9 cellular contexts compared by ENCODE assay signal in the genomic region with DNA sequence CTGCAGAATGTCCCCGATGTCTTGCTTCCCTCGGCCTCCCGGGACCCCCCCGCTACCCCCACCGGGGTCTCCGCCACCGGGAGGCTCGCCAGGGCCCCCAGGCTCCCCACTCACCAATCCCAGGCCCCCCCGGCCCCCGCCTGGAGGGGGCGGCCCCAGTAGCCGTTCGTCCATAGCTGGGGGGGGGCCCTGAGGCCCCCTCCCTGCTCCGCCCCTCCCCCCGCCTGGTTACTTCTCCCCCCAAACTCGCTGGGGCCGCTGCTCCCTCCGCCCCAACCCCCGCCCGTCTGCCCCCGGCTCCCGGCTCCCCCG. TPM values are rescaled to one million over a fixed set of nuclear protein-coding genes. Genes with fewer than 3 reads are reported as not detected.
DNase-seq lines count a peak whose midpoint lies in the region; ATAC-seq, FAIRE-seq and TF ChIP-seq lines count a peak whose summit lies in the region.
"Had no signal": no experiment of that assay in that cellular context is flagged by ENCODE, and none has a peak within 500 bp of the region (broad histone marks: within the 10 kb centered on the region; RNA-seq: fewer than 3 reads in every experiment).

No MANE protein-coding gene starts in this region.

- H3F3A ChIP-seq in OCI-LY1 (ENCODE audit: insufficient read depth, low read length): 0 out of 2 replicates have a peak, but pooled peaks cover 3% of the 10 kb centered on the region

- H3K36me3 Mint-ChIP-seq in naive thymus-derived CD4-positive, alpha-beta T cell: peaks cover 17 to 47% (median 35%) of the 10 kb centered on the region in 5 donors

- H3K27ac Mint-ChIP-seq in naive thymus-derived CD4-positive, alpha-beta T cell: peak overlapping the region; percentile 80 to 97 (median 92)

- no peaks in the 10 kb centered on the region for H3K9me2 ChIP-seq in OCI-LY1 (ENCODE audit: low read depth, low read length)

- no peak overlapping the region for H4K91ac ChIP-seq in H1 (replicated peaks; ENCODE audit: insufficient read length, low read length)

- no peak for ATAC-seq in naive thymus-derived CD4-positive, alpha-beta T cell
- ATAC-seq in HG02973 (IDR thresholded peaks at IDR 0.05; ENCODE audit: unreplicated experiment): no peak

- TF ChIP-seq CTCF in AG10803 (conservative IDR thresholded peaks at IDR 0.05; ENCODE audit: low read length): no peak
- no peak for TF ChIP-seq CTCF in OCI-LY1 (IDR thresholded peaks at IDR 0.05; ENCODE audit: low read length)
- no peak for TF ChIP-seq CTCF in H1 (IDR thresholded peaks at IDR 0.05; ENCODE audit: control extremely low read depth in 1 of 3, insufficient read depth in 1 of 3, low read depth in 1 of 3, low read length in 3 of 3)
- no peak for TF ChIP-seq CTCF in GM20000 (IDR thresholded peaks at IDR 0.05; ENCODE audit: extremely low read depth, missing control alignments)

- TF ChIP-seq EP300 in H1 (IDR thresholded peaks at IDR 0.05; ENCODE audit: borderline replicate concordance in 1 of 2, low read depth in 2 of 2, low read length in 2 of 2): no peak

- CTCF ChIA-PET in H1 (lab: Charles Lee; ENCODE audit: partially characterized antibody): interaction anchor here (0.6 to 2.5 kb wide), 9 partner anchors 8 to 98 kb away, joined by 3 to 12 read pairs (median 5); a partner anchor contains a TSS
- CTCF ChIA-PET in naive thymus-derived CD4-positive, alpha-beta T cell (lab: Charles Lee): no interaction called here

- no peaks in the 10 kb centered on the region for H3K27me3 Mint-ChIP-seq in naive thymus-derived CD4-positive, alpha-beta T cell

- no CpG with 5 or more reads among the region's 23 CpGs for whole genome bisulfite sequencing in H1 (ENCODE audit: extremely low coverage in 1 of 2, insufficient coverage in 1 of 2, insufficient read length in 1 of 2, insufficient replicate concordance in 2 of 2, low coverage in 1 of 2, low lambda C conversion rate in 2 of 2, missing lambda C conversion rate in 1 of 2), 2 experiments

- POLR2A ChIA-PET in H1 (lab: Charles Lee; ENCODE audit: partially characterized antibody): interaction anchor here (0.6 to 13.3 kb wide), 8 partner anchors 10 to 54 kb away, joined by 3 to 194 read pairs (median 4); a partner anchor contains a TSS
- POLR2A ChIA-PET in naive thymus-derived CD4-positive, alpha-beta T cell (lab: Charles Lee): interaction anchor here (0.8 to 10.6 kb wide), 7 partner anchors 8 to 655 kb away, joined by 3 to 259 read pairs (median 7); a partner anchor contains a TSS

- H4K8ac ChIP-seq in H1 (ENCODE audit: extremely low read depth, insufficient read depth, low read length): no peak overlapping the region; the same call in 1 of the 2 replicates

- peak overlapping the region; percentile 90 to 100 (median 98) for H3K4me3 Mint-ChIP-seq in naive thymus-derived CD4-positive, alpha-beta T cell

- no peaks in the 10 kb centered on the region for H3K9me3 ChIP-seq in OCI-LY1 (ENCODE audit: low read length)
- H3K9me3 ChIP-seq in H1 (ENCODE audit: insufficient read depth in 2 of 2, low read depth in 1 of 2, low read length in 1 of 2): no peaks in the 10 kb centered on the region
- no peaks in the 10 kb centered on the region for H3K9me3 ChIP-seq in naive thymus-derived CD4-positive, alpha-beta T cell (ENCODE audit: control insufficient read depth in 2 of 3, low read length in 3 of 3)

- intact Hi-C loops in naive thymus-derived CD4-positive, alpha-beta T cell (cut with micrococcal nuclease): loop anchor here (1.0 to 10.0 kb wide), 10 partner anchors 11 to 1225 kb away; a partner anchor contains a TSS

- H3K56ac ChIP-seq in H1 (replicated peaks; ENCODE audit: insufficient read length, low read depth, low read length): no peak overlapping the region

- H3K79me2 ChIP-seq in OCI-LY1 (ENCODE audit: insufficient read depth, low read length) (no peaks in the 10 kb centered on the region), H1 (ENCODE audit: control insufficient read depth in 1 of 2, insufficient read depth in 2 of 2, low read length in 2 of 2) (peaks cover 0 to 13% of the 10 kb centered on the region in 2 experiments; a peak in 2 of 4 replicates)

- H4K5ac ChIP-seq in H1 (ENCODE audit: insufficient read length, low read depth, low read length): no peak overlapping the region

- no peaks in the 10 kb centered on the region for H3K27me3 ChIP-seq in OCI-LY1 (ENCODE audit: insufficient read depth, low read length)
- no peaks in the 10 kb centered on the region for H3K27me3 ChIP-seq in H1 (replicated peaks in 1 of 4; ENCODE audit: control insufficient read depth in 3 of 4, extremely low read depth in 1 of 4, insufficient read depth in 3 of 4, low read length in 3 of 4)
- H3K27me3 ChIP-seq in naive thymus-derived CD4-positive, alpha-beta T cell (ENCODE audit: control insufficient read depth in 2 of 2, insufficient read depth in 2 of 2, low read length in 2 of 2): no peaks in the 10 kb centered on the region

- H2AK5ac ChIP-seq in H1 (ENCODE audit: low read depth, low read length): no peak overlapping the region

- no peak for DNase-seq in AG10803 (ENCODE audit: low read depth)
- no peak for DNase-seq in H1 (ENCODE audit: low read depth in 1 of 2, low spot score in 2 of 2)
- no peak for DNase-seq in naive thymus-derived CD4-positive, alpha-beta T cell
- no peak for DNase-seq in NCI-H1048 (lab: John Stamatoyannopoulos, UW)
- DNase-seq in GM20000 (ENCODE audit: low spot score): no peak
- DNase-seq in central memory CD4-positive, alpha-beta T cell: no peak

- no peak overlapping the region for H3K18ac ChIP-seq in H1 (ENCODE audit: extremely low read depth, low read length)

- peaks cover 47 to 57% (median 52%) of the 10 kb centered on the region in 7 donors for H3K4me1 Mint-ChIP-seq in naive thymus-derived CD4-positive, alpha-beta T cell

- H3K23ac ChIP-seq in H1 (ENCODE audit: insufficient read length): no peak overlapping the region

- FAIRE-seq in H1 (lab: Jason Lieb, UNC): no peak
- FAIRE-seq: TTC549 had no signal

- no peak for TF ChIP-seq RAD21 in H1 (IDR thresholded peaks at IDR 0.05 in 1 of 2, conservative IDR thresholded peaks at IDR 0.05 in 1 of 2; ENCODE audit: low read depth in 2 of 2, low read length in 2 of 2)

- H3K14ac ChIP-seq in H1 (ENCODE audit: insufficient read length): no peak overlapping the region

- H3K27ac ChIP-seq in OCI-LY1 (ENCODE audit: low read depth, low read length, poor library complexity, severe bottlenecking) (peak overlapping the region; percentile 88), H1 (ENCODE audit: low read depth, low read length) (no peak overlapping the region; the same call in 1 of the 2 replicates)
- peak overlapping the region; percentile 97 for H3K27ac ChIP-seq in naive thymus-derived CD4-positive, alpha-beta T cell (ENCODE audit: low read depth, low read length)

- no peak overlapping the region for H3K4ac ChIP-seq in H1 (replicated peaks; ENCODE audit: insufficient read length, low read depth, low read length)

- no peak overlapping the region for H2BK20ac ChIP-seq in H1 (ENCODE audit: low read length)

- no peaks in the 10 kb centered on the region for H3K9me3 Mint-ChIP-seq in naive thymus-derived CD4-positive, alpha-beta T cell

- no peak for TF ChIP-seq POLR2A in H1 (IDR thresholded peaks at IDR 0.05; ENCODE audit: control extremely low read depth in 1 of 2, low read depth in 2 of 2, low read length in 2 of 2)

- peaks cover 2% of the 10 kb centered on the region; the same call in 1 of the 2 replicates for H3K79me1 ChIP-seq in H1 (ENCODE audit: low read depth, low read length)

- H3K4me2 ChIP-seq in OCI-LY1 (ENCODE audit: low read length): peak overlapping the region; percentile 86
- peak overlapping the region; percentile 81 to 90 for H3K4me2 ChIP-seq in H1 (ENCODE audit: insufficient read depth in 1 of 2, low read depth in 2 of 2, low read length in 2 of 2)

- H4K20me1 ChIP-seq in OCI-LY1 (ENCODE audit: insufficient read depth, low read length): no peaks in the 10 kb centered on the region
- H4K20me1 ChIP-seq in H1 (replicated peaks in 1 of 2; ENCODE audit: control insufficient read depth in 1 of 2, insufficient read depth in 2 of 2, low read length in 2 of 2): peaks cover 0 to 3% of the 10 kb centered on the region in 2 experiments

- H3K23me2 ChIP-seq in H1 (ENCODE audit: low read depth, low read length): peaks cover 5% of the 10 kb centered on the region

- H3K4me3 ChIP-seq in AG10803 (ENCODE audit: low read length) (peak overlapping the region; percentile 79), OCI-LY1 (ENCODE audit: low read depth, low read length, poor library complexity, severe bottlenecking) (peak overlapping the region; percentile 73), H1 (ENCODE audit: extremely low read depth in 1 of 4, insufficient read depth in 2 of 4, low read depth in 3 of 4, low read length in 4 of 4) (peak overlapping the region; percentile 30 to 87 (median 64))
- H3K4me3 ChIP-seq in naive thymus-derived CD4-positive, alpha-beta T cell (ENCODE audit: low read length): peak overlapping the region; percentile 94

- H3K9ac ChIP-seq in OCI-LY1 (ENCODE audit: low read length) (peak overlapping the region; percentile 86), H1 (replicated peaks in 1 of 4; ENCODE audit: extremely low read depth in 1 of 4, low read depth in 3 of 4, low read length in 3 of 4) (peak overlapping the region in 3 of 4 experiments; percentile 20 to 80 (median 44); a peak in 3 of 7 replicates)

- no peak overlapping the region for H2BK15ac ChIP-seq in H1 (ENCODE audit: low read length)

- H2BK12ac ChIP-seq in H1 (ENCODE audit: low read depth, low read length): no peak overlapping the region

- H3K36me3 ChIP-seq in OCI-LY1 (ENCODE audit: insufficient read depth, low read length): peaks cover 23% of the 10 kb centered on the region; the same call in 1 of the 2 replicates
- peaks cover 2 to 18% (median 14%) of the 10 kb centered on the region in 4 experiments; a peak in 7 of 8 replicates for H3K36me3 ChIP-seq in H1 (ENCODE audit: control insufficient read depth in 2 of 4, insufficient read depth in 4 of 4, low read length in 3 of 4)
- H3K36me3 ChIP-seq in naive thymus-derived CD4-positive, alpha-beta T cell (ENCODE audit: control insufficient read depth in 2 of 3, insufficient read depth in 3 of 3, low read length in 3 of 3): peaks cover 10 to 51% (median 15%) of the 10 kb centered on the region in 3 experiments

- H2AFZ ChIP-seq in OCI-LY1 (ENCODE audit: low read length): no peak overlapping the region
- H2AFZ ChIP-seq in H1 (ENCODE audit: low read length): no peak overlapping the region

- H2BK5ac ChIP-seq in H1 (ENCODE audit: low read depth, low read length): no peak overlapping the region

- no peak overlapping the region for H2BK120ac ChIP-seq in H1 (replicated peaks; ENCODE audit: low read depth, low read length)

- H3K4me1 ChIP-seq in OCI-LY1 (ENCODE audit: insufficient read depth, low read length, severe bottlenecking) (peaks cover 44% of the 10 kb centered on the region), H1 (replicated peaks in 1 of 4; ENCODE audit: control insufficient read depth in 3 of 4, insufficient read depth in 4 of 4, low read length in 3 of 4) (peaks cover 3 to 31% (median 16%) of the 10 kb centered on the region in 4 experiments)
- peaks cover 32 to 40% of the 10 kb centered on the region in 2 donors for H3K4me1 ChIP-seq in naive thymus-derived CD4-positive, alpha-beta T cell (ENCODE audit: control insufficient read depth in 2 of 2, insufficient read depth in 2 of 2, low read length in 2 of 2)

RNA-seq across cellular contexts. Expression of a gene that starts 0.3 kb away (rescaled TPM):
- 130 and 133 TPM in 2 replicates for total RNA-seq in H1 (2021; fragmentation: NEBNext Ultra II Directional; extraction: Animal tissue kit (Norgen Biotek cat#: 25700))
- polyA plus RNA-seq in H1 (2011; rRNA removed): 102 and 109 TPM in 2 replicates
- polyA plus RNA-seq in H1 (2011; cell fraction: cytosol; rRNA removed): 124 TPM
- 287 TPM for polyA plus RNA-seq in H1 (2011; cell fraction: nucleus; rRNA removed)
- 114 to 152 TPM (median 137 TPM) in 4 replicates for polyA plus RNA-seq in H1 (2012, experiment 1 of 2)
- polyA plus RNA-seq in H1 (2012, experiment 2 of 2): 73.3 TPM
- polyA plus RNA-seq in H1 (2013, experiment 1 of 2): 77.2 TPM
- polyA plus RNA-seq in H1 (2013, experiment 2 of 2): 72.5 TPM
- 105 and 121 TPM in 2 replicates for polyA minus RNA-seq in H1 (2011; rRNA and poly(A)+ RNA removed)
- polyA minus RNA-seq in H1 (2011; cell fraction: cytosol; rRNA and poly(A)+ RNA removed): 63.4 TPM
- 68.9 TPM for polyA minus RNA-seq in H1 (2011; cell fraction: nucleus; rRNA and poly(A)+ RNA removed)
- 100 to 1,000 TPM; 105 to 221 (median 144) TPM for total RNA-seq in naive thymus-derived CD4-positive, alpha-beta T cell
- 1 to 10 TPM; 2.5 to 3.0 TPM for polyA plus RNA-seq in naive thymus-derived CD4-positive, alpha-beta T cell

RNA-seq across cellular contexts. Expression of a gene that starts 2.7 kb away (rescaled TPM):
- total RNA-seq in H1 (2021; fragmentation: NEBNext Ultra II Directional; extraction: Animal tissue kit (Norgen Biotek cat#: 25700)): 6.0 and 6.6 TPM in 2 replicates
- 9.8 and 10.6 TPM in 2 replicates for polyA plus RNA-seq in H1 (2011; rRNA removed)
- polyA plus RNA-seq in H1 (2011; cell fraction: cytosol; rRNA removed): 6.9 TPM
- 10.3 TPM for polyA plus RNA-seq in H1 (2011; cell fraction: nucleus; rRNA removed)
- 6.3 to 10.7 TPM (median 8.7 TPM) in 4 replicates for polyA plus RNA-seq in H1 (2012, experiment 1 of 2)
- 10.1 TPM for polyA plus RNA-seq in H1 (2012, experiment 2 of 2)
- polyA plus RNA-seq in H1 (2013, experiment 1 of 2): 6.8 TPM
- polyA plus RNA-seq in H1 (2013, experiment 2 of 2): 5.9 TPM
- polyA minus RNA-seq in H1 (2011; rRNA and poly(A)+ RNA removed): 2.2 and 2.8 TPM in 2 replicates
- polyA minus RNA-seq in H1 (2011; cell fraction: cytosol; rRNA and poly(A)+ RNA removed): 3.4 TPM
- 2.4 TPM for polyA minus RNA-seq in H1 (2011; cell fraction: nucleus; rRNA and poly(A)+ RNA removed)
- total RNA-seq in naive thymus-derived CD4-positive, alpha-beta T cell: 100 to 1,000 TPM; 268 to 325 (median 277) TPM
- 100 to 1,000 TPM; 148 to 178 TPM for polyA plus RNA-seq in naive thymus-derived CD4-positive, alpha-beta T cell

RNA-seq across cellular contexts. Expression of a gene that starts 5.6 kb away (rescaled TPM):
- total RNA-seq in H1 (2021; fragmentation: NEBNext Ultra II Directional; extraction: Animal tissue kit (Norgen Biotek cat#: 25700)): 9.6 and 10.9 TPM in 2 replicates
- polyA plus RNA-seq in H1 (2011; rRNA removed): 3.8 and 5.5 TPM in 2 replicates
- polyA plus RNA-seq in H1 (2011; cell fraction: cytosol; rRNA removed): 7.7 TPM
- 72.9 TPM for polyA plus RNA-seq in H1 (2011; cell fraction: nucleus; rRNA removed)
- 13.2 to 17.1 TPM (median 14.7 TPM) in 4 replicates for polyA plus RNA-seq in H1 (2012, experiment 1 of 2)
- 7.8 TPM for polyA plus RNA-seq in H1 (2012, experiment 2 of 2)
- polyA plus RNA-seq in H1 (2013, experiment 1 of 2): 9.7 TPM
- polyA plus RNA-seq in H1 (2013, experiment 2 of 2): 8.4 TPM
- polyA minus RNA-seq in H1 (2011; rRNA and poly(A)+ RNA removed): 1.5 and 2.4 TPM in 2 replicates
- 2.1 TPM for polyA minus RNA-seq in H1 (2011; cell fraction: cytosol; rRNA and poly(A)+ RNA removed)
- polyA minus RNA-seq in H1 (2011; cell fraction: nucleus; rRNA and poly(A)+ RNA removed): 6.9 TPM
- total RNA-seq in naive thymus-derived CD4-positive, alpha-beta T cell: 10 to 100 TPM; 32.6 to 92.2 (median 38.0) TPM
- polyA plus RNA-seq in naive thymus-derived CD4-positive, alpha-beta T cell: under 1 TPM in 1 of 2 donors, not detected in 1; 0.47 TPM

RNA-seq across cellular contexts. Expression of a gene that starts 11.5 kb away (rescaled TPM):
- 90.0 and 90.3 TPM in 2 replicates for total RNA-seq in H1 (2021; fragmentation: NEBNext Ultra II Directional; extraction: Animal tissue kit (Norgen Biotek cat#: 25700))
- 145 and 158 TPM in 2 replicates for polyA plus RNA-seq in H1 (2011; rRNA removed)
- 172 TPM for polyA plus RNA-seq in H1 (2011; cell fraction: cytosol; rRNA removed)
- 63.3 TPM for polyA plus RNA-seq in H1 (2011; cell fraction: nucleus; rRNA removed)
- polyA plus RNA-seq in H1 (2012, experiment 1 of 2): 94.2 to 175 TPM (median 145 TPM) in 4 replicates
- 192 TPM for polyA plus RNA-seq in H1 (2012, experiment 2 of 2)
- polyA plus RNA-seq in H1 (2013, experiment 1 of 2): 89.0 TPM
- polyA plus RNA-seq in H1 (2013, experiment 2 of 2): 93.6 TPM
- 34.5 and 36.0 TPM in 2 replicates for polyA minus RNA-seq in H1 (2011; rRNA and poly(A)+ RNA removed)
- 30.4 TPM for polyA minus RNA-seq in H1 (2011; cell fraction: cytosol; rRNA and poly(A)+ RNA removed)
- polyA minus RNA-seq in H1 (2011; cell fraction: nucleus; rRNA and poly(A)+ RNA removed): 18.5 TPM
- total RNA-seq in naive thymus-derived CD4-positive, alpha-beta T cell: 10 to 100 TPM; 17.0 to 50.6 (median 40.9) TPM
- polyA plus RNA-seq in naive thymus-derived CD4-positive, alpha-beta T cell: 100 to 1,000 TPM; 107 to 111 TPM

RNA-seq across cellular contexts. Expression of a gene that starts 13.8 kb away (rescaled TPM):
- 96.0 and 101 TPM in 2 replicates for total RNA-seq in H1 (2021; fragmentation: NEBNext Ultra II Directional; extraction: Animal tissue kit (Norgen Biotek cat#: 25700))
- polyA plus RNA-seq in H1 (2011; rRNA removed): 222 and 287 TPM in 2 replicates
- polyA plus RNA-seq in H1 (2011; cell fraction: cytosol; rRNA removed): 133 TPM
- 189 TPM for polyA plus RNA-seq in H1 (2011; cell fraction: nucleus; rRNA removed)
- 118 to 136 TPM (median 128 TPM) in 4 replicates for polyA plus RNA-seq in H1 (2012, experiment 1 of 2)
- 145 TPM for polyA plus RNA-seq in H1 (2012, experiment 2 of 2)
- 100 TPM for polyA plus RNA-seq in H1 (2013, experiment 1 of 2)
- 108 TPM for polyA plus RNA-seq in H1 (2013, experiment 2 of 2)
- polyA minus RNA-seq in H1 (2011; rRNA and poly(A)+ RNA removed): 149 and 233 TPM in 2 replicates
- 107 TPM for polyA minus RNA-seq in H1 (2011; cell fraction: cytosol; rRNA and poly(A)+ RNA removed)
- polyA minus RNA-seq in H1 (2011; cell fraction: nucleus; rRNA and poly(A)+ RNA removed): 64.9 TPM
- 10 to 100 TPM; 25.0 to 46.1 (median 31.6) TPM for total RNA-seq in naive thymus-derived CD4-positive, alpha-beta T cell
- polyA plus RNA-seq in naive thymus-derived CD4-positive, alpha-beta T cell: 10 to 100 TPM; 19.3 to 19.5 TPM

Comparison
In these comparisons a context has a peak if more than half of its experiments do, and no peak if none do; other contexts are left out.
1. RNA of a gene that starts 2.7 kb away (total RNA-seq): 268 to 325 TPM in naive thymus-derived CD4-positive, alpha-beta T cell; 6.0 to 6.6 TPM in H1; every median in the first group is over 10 times any median in the second.
2. Peak in every context shown above with its lines, with median percentiles within 50 percentile points of each other: H3K4me3 ChIP-seq.